25 cellular contexts compared by ENCODE assay signal in genomic region chr3:30793755-30794154, GRCh38.
"Had no signal": no experiment of that assay in that cellular context is flagged by ENCODE, and none has a peak within 500 bp of the region (broad histone marks: within the 10 kb centered on the region; RNA-seq: fewer than 3 reads in every experiment).

No MANE protein-coding gene starts in this region.

- FAIRE-seq: colon, islet of Langerhans, keratinocyte had no signal

- H3K27ac Mint-ChIP-seq: naive thymus-derived CD4-positive, alpha-beta T cell had no signal

- DNase-seq: dermis blood vessel endothelial cell; dorsolateral prefrontal cortex; effector CD4-positive, alpha-beta T cell; effector memory CD4-positive, alpha-beta T cell; erythroblast; esophagus squamous epithelium; foreskin melanocyte; gastrocnemius medialis; glutamatergic neuron; head of caudate nucleus; heart right ventricle; hippocampal formation; left cardiac atrium; left lung; left ventricle myocardium superior; lower lobe of right lung; mesenchymal stem cell; midbrain; naive thymus-derived CD4-positive, alpha-beta T cell had no signal

- H3K4me1 ChIP-seq: esophagus squamous epithelium, gastrocnemius medialis, heart right ventricle, left lung, lower lobe of right lung had no signal

- H3K9me3 ChIP-seq: esophagus squamous epithelium, gastrocnemius medialis, left lung, lower lobe of right lung had no signal

- H3K27me3 ChIP-seq: esophagus squamous epithelium, gastrocnemius medialis, heart right ventricle, left lung had no signal

- H3K4me3 ChIP-seq: coronary artery, dorsolateral prefrontal cortex, esophagus squamous epithelium, gastrocnemius medialis, heart right ventricle, left lung, lower lobe of right lung had no signal

- ATAC-seq: esophagus mucosa; gastrocnemius medialis; heart right ventricle; left cardiac atrium; left lung; left ventricle myocardium superior; lower lobe of right lung; naive thymus-derived CD4-positive, alpha-beta T cell had no signal

- H3K36me3 ChIP-seq: esophagus squamous epithelium, heart right ventricle, left lung, lower lobe of right lung had no signal

- H3K4me3 Mint-ChIP-seq: naive thymus-derived CD4-positive, alpha-beta T cell had no signal

- H3K36me3 Mint-ChIP-seq: naive thymus-derived CD4-positive, alpha-beta T cell had no signal

- H3K4me1 Mint-ChIP-seq: naive thymus-derived CD4-positive, alpha-beta T cell had no signal

- H3K27ac ChIP-seq: coronary artery, dorsolateral prefrontal cortex, epithelial cell of prostate, esophagus squamous epithelium, gastrocnemius medialis, heart right ventricle, left lung, lower lobe of right lung had no signal
